In the genomic region with DNA sequence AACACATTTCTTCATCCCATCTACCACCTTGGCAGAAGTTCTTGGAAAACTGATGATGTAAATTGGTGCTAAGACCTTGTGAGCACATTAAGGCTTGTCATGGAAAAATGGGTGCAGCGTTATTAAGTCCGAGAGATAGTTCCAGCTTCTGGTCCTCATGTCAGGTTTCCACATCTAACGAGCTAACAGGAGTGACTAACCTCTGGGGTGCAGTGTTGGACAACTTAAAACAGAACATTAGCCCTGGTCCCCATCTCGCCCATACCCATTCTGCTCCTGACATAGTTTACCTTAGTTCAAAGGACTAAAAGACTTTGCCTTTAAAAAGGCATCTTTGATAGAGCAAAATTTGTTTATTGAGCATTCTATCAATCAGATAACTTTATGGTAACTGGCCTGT, we compare ENCODE assay signal across 1 cellular context.
TF ChIP-seq lines count a peak whose summit lies in the region.

No MANE protein-coding gene starts in this region.

TF ChIP-seq in A549, 52 proteins besides CTCF, POLR2A, EP300 and RAD21 (continued from another document):
- TF ChIP-seq JUNB (IDR thresholded peaks at IDR 0.05): no peak
- TF ChIP-seq HOXB13 (CRISPR knock-in tag; IDR thresholded peaks at IDR 0.05; ENCODE audit: low read depth): no peak
- no peak for TF ChIP-seq FOXS1 (CRISPR knock-in tag; IDR thresholded peaks at IDR 0.05)
- TF ChIP-seq RNF2 (IDR thresholded peaks at IDR 0.05; ENCODE audit: borderline replicate concordance, low read depth): no peak
TF ChIP-seq in A549: peak in this region for 0.
